9 cellular contexts compared by ENCODE assay signal in genomic region chr4:78638324-78639172, GRCh38.
DNase-seq lines count a peak whose midpoint lies in the region; ATAC-seq and TF ChIP-seq lines count a peak whose summit lies in the region.
"Had no signal": no experiment of that assay in that cellular context is flagged by ENCODE, and none has a peak within 500 bp of the region (broad histone marks: within the 10 kb centered on the region; RNA-seq: fewer than 3 reads in every experiment).

No MANE protein-coding gene starts in this region.

- no peaks in the 10 kb centered on the region for H3K9me3 Mint-ChIP-seq in activated naive CD4-positive, alpha-beta T cell treated with anti-CD3 and anti-CD28 coated beads, Interleukin-2, amount 10 ng/mL, durations not matched to agents 7 days and 5 days
- H3K9me3 Mint-ChIP-seq in stimulated activated memory B cell treated with anti-CD40 and anti-IgM and Interleukin-4, amounts not matched to agents 10 μg/mL and 1 μg/mL and 100 μg/mL, for 72 hours = no peaks in the 10 kb centered on the region

- no peaks in the 10 kb centered on the region for H3K36me3 Mint-ChIP-seq in activated naive CD4-positive, alpha-beta T cell treated with anti-CD3 and anti-CD28 coated beads, Interleukin-2, amount 10 ng/mL, durations not matched to agents 7 days and 5 days
- H3K36me3 Mint-ChIP-seq in stimulated activated memory B cell treated with anti-CD40 and anti-IgM and Interleukin-4, amounts not matched to agents 10 μg/mL and 1 μg/mL and 100 μg/mL, for 72 hours = no peaks in the 10 kb centered on the region

- H3K4me3 ChIP-seq in prostate gland = no peak overlapping the region

- intact Hi-C loops in prostate gland (cut with DNase I) = no loop called here
- intact Hi-C loops in posterior vena cava (cut with DNase I) = no loop called here

- H3K4me1 ChIP-seq in prostate gland (replicated peaks) = no peaks in the 10 kb centered on the region

- CTCF ChIA-PET in activated naive CD4-positive, alpha-beta T cell treated with anti-CD3 and anti-CD28 coated beads, Interleukin-2, amount 10 ng/mL, durations not matched to agents 7 days and 5 days (lab: Charles Lee) = interaction anchor here (1.0 to 1.6 kb wide), 2 partner anchors 46 to 226 kb away, joined by 3 to 4 read pairs; no protein-coding TSS in a partner anchor

- H3K4me3 Mint-ChIP-seq in activated naive CD4-positive, alpha-beta T cell treated with anti-CD3 and anti-CD28 coated beads, Interleukin-2, amount 10 ng/mL, durations not matched to agents 7 days and 5 days = no peak overlapping the region
- peak overlapping the region; percentile 58 for H3K4me3 Mint-ChIP-seq in stimulated activated memory B cell treated with anti-CD40 and anti-IgM and Interleukin-4, amounts not matched to agents 10 μg/mL and 1 μg/mL and 100 μg/mL, for 72 hours

- ATAC-seq in HG02943 (IDR thresholded peaks at IDR 0.05; ENCODE audit: low read depth, unreplicated experiment) = peak; percentile 87
- ATAC-seq in stimulated activated memory B cell treated with anti-CD40 and anti-IgM and Interleukin-4, amounts not matched to agents 10 μg/mL and 1 μg/mL and 100 μg/mL, for 72 hours = peak; percentile 83

- H3K27me3 Mint-ChIP-seq in activated naive CD4-positive, alpha-beta T cell treated with anti-CD3 and anti-CD28 coated beads, Interleukin-2, amount 10 ng/mL, durations not matched to agents 7 days and 5 days = peaks cover 4% of the 10 kb centered on the region
- H3K27me3 Mint-ChIP-seq in stimulated activated memory B cell treated with anti-CD40 and anti-IgM and Interleukin-4, amounts not matched to agents 10 μg/mL and 1 μg/mL and 100 μg/mL, for 72 hours = no peaks in the 10 kb centered on the region

- whole genome bisulfite sequencing in prostate gland = 71% methylated on average over 4 of the region's 4 CpGs

- H3K27ac ChIP-seq in prostate gland = no peak overlapping the region

- no peaks in the 10 kb centered on the region for H3K36me3 ChIP-seq in prostate gland

- peak overlapping the region; percentile 91 for H3K27ac Mint-ChIP-seq in activated naive CD4-positive, alpha-beta T cell treated with anti-CD3 and anti-CD28 coated beads, Interleukin-2, amount 10 ng/mL, durations not matched to agents 7 days and 5 days
- peak overlapping the region; percentile 75 for H3K27ac Mint-ChIP-seq in stimulated activated memory B cell treated with anti-CD40 and anti-IgM and Interleukin-4, amounts not matched to agents 10 μg/mL and 1 μg/mL and 100 μg/mL, for 72 hours

- DNase-seq in activated naive CD4-positive, alpha-beta T cell treated with anti-CD3 and anti-CD28 coated beads, Interleukin-2, amount 10 ng/mL, durations not matched to agents 7 days and 5 days = peak; percentile 28
- DNase-seq in activated naive CD4-positive, alpha-beta T cell treated with anti-CD3 and anti-CD28 coated beads, Interleukin-2, amount 50 U/mL, for 16 hours = no peak
- DNase-seq in OCI-M2 (lab: John Stamatoyannopoulos, UW; ENCODE audit: unreplicated experiment) (peak; percentile 32), H4 (ENCODE audit: low spot score) (no peak), prostate gland (ENCODE audit: low spot score) (no peak), posterior vena cava (ENCODE audit: low spot score) (no peak)
- DNase-seq: nucleus accumbens had no signal

- H3K4me1 Mint-ChIP-seq in activated naive CD4-positive, alpha-beta T cell treated with anti-CD3 and anti-CD28 coated beads, Interleukin-2, amount 10 ng/mL, durations not matched to agents 7 days and 5 days = peaks cover 48% of the 10 kb centered on the region
- peaks cover 61% of the 10 kb centered on the region for H3K4me1 Mint-ChIP-seq in stimulated activated memory B cell treated with anti-CD40 and anti-IgM and Interleukin-4, amounts not matched to agents 10 μg/mL and 1 μg/mL and 100 μg/mL, for 72 hours

- TF ChIP-seq CTCF in prostate gland (IDR thresholded peaks at IDR 0.05) = no peak

- H3K27me3 ChIP-seq in prostate gland (replicated peaks; ENCODE audit: insufficient read depth) = no peaks in the 10 kb centered on the region

- no peak for TF ChIP-seq POLR2A in prostate gland (IDR thresholded peaks at IDR 0.05)

- H3K9me3 ChIP-seq in prostate gland = no peaks in the 10 kb centered on the region

Comparison
In these comparisons a context has a peak if more than half of its experiments do, and no peak if none do; other contexts are left out.
1. DNase-seq: peak in activated naive CD4-positive, alpha-beta T cell treated with anti-CD3 and anti-CD28 coated beads, Interleukin-2, amount 10 ng/mL, durations not matched to agents 7 days and 5 days (single experiment) and OCI-M2 (single experiment); none in activated naive CD4-positive, alpha-beta T cell treated with anti-CD3 and anti-CD28 coated beads, Interleukin-2, amount 50 U/mL, for 16 hours (single experiment), H4 (single experiment), prostate gland (single experiment) and posterior vena cava (single experiment).